In genomic region chr11:57763568-57763967, GRCh38 we compare ENCODE assay signal across 7 cellular contexts.
DNase-seq lines count a peak whose midpoint lies in the region; ATAC-seq and TF ChIP-seq lines count a peak whose summit lies in the region.

No MANE protein-coding gene starts in this region.

- peaks cover 17% of the 10 kb centered on the region for H3K4me1 ChIP-seq in HUES6 (ENCODE audit: control insufficient read depth, insufficient read depth, low read length)
- peaks cover 19% of the 10 kb centered on the region; the same call in 1 of the 2 replicates for H3K4me1 ChIP-seq in iPS-20b (ENCODE audit: insufficient read depth, low read length)

- peak; percentile 52 for TF ChIP-seq CTCF in astrocyte of the spinal cord (IDR thresholded peaks at IDR 0.05; ENCODE audit: low read depth, low read length)

- peaks cover 11% of the 10 kb centered on the region for H3K36me3 Mint-ChIP-seq in stimulated activated memory B cell treated with anti-CD40 and anti-IgM and Interleukin-4, amounts not matched to agents 10 μg/mL and 1 μg/mL and 100 μg/mL, for 72 hours

- no peaks in the 10 kb centered on the region for H3K27me3 Mint-ChIP-seq in stimulated activated memory B cell treated with anti-CD40 and anti-IgM and Interleukin-4, amounts not matched to agents 10 μg/mL and 1 μg/mL and 100 μg/mL, for 72 hours

- peak; percentile 58 for DNase-seq in astrocyte of the spinal cord (ENCODE audit: low read depth, low spot score)
- DNase-seq in NCI-H187 (lab: John Stamatoyannopoulos, UW), result no peak
- DNase-seq in SIG-M5 treated with dmso at 0.1 percent for 504 hours (lab: John Stamatoyannopoulos, UW; ENCODE audit: unreplicated experiment), result no peak
- DNase-seq in activated CD4-positive, alpha-beta T cell treated with anti-CD3 and anti-CD28 coated beads, Interleukin-2, amount 50 U/mL, for 48 hours, result no peak

- H3K27me3 ChIP-seq in HUES6 (ENCODE audit: control insufficient read depth, insufficient read depth, low read length) (no peaks in the 10 kb centered on the region), iPS-20b (ENCODE audit: insufficient read depth, low read length) (no peaks in the 10 kb centered on the region)

- peak overlapping the region; percentile 58 for H3K4me3 Mint-ChIP-seq in stimulated activated memory B cell treated with anti-CD40 and anti-IgM and Interleukin-4, amounts not matched to agents 10 μg/mL and 1 μg/mL and 100 μg/mL, for 72 hours

- H3K27ac ChIP-seq in HUES6 (ENCODE audit: low read depth, low read length), result peak overlapping the region; percentile 83; the same call in 1 of the 2 replicates
- H3K27ac ChIP-seq in iPS-20b (ENCODE audit: low read length), result no peak overlapping the region

- H3K4me3 ChIP-seq in HUES6 (ENCODE audit: low read depth, low read length), result peak overlapping the region; percentile 86
- H3K4me3 ChIP-seq in astrocyte of the spinal cord (ENCODE audit: low read depth, low read length), result peak overlapping the region; percentile 96
- H3K4me3 ChIP-seq in iPS-20b (ENCODE audit: low read length), result peak overlapping the region; percentile 91

- ATAC-seq in stimulated activated memory B cell treated with anti-CD40 and anti-IgM and Interleukin-4, amounts not matched to agents 10 μg/mL and 1 μg/mL and 100 μg/mL, for 72 hours, result no peak

- in situ Hi-C loops in astrocyte of the spinal cord (cut with HindIII; ENCODE audit: low sequenced_read_pairs), result no loop called here

- peaks cover 26% of the 10 kb centered on the region for H3K4me1 Mint-ChIP-seq in stimulated activated memory B cell treated with anti-CD40 and anti-IgM and Interleukin-4, amounts not matched to agents 10 μg/mL and 1 μg/mL and 100 μg/mL, for 72 hours

- H3K27ac Mint-ChIP-seq in stimulated activated memory B cell treated with anti-CD40 and anti-IgM and Interleukin-4, amounts not matched to agents 10 μg/mL and 1 μg/mL and 100 μg/mL, for 72 hours, result peak overlapping the region; percentile 42

- H3K36me3 ChIP-seq in HUES6 (ENCODE audit: control insufficient read depth, insufficient read depth, low read length), result peaks cover 6% of the 10 kb centered on the region; the same call in 1 of the 2 replicates
- no peaks in the 10 kb centered on the region for H3K36me3 ChIP-seq in iPS-20b (ENCODE audit: insufficient read depth, low read depth, low read length)

- peak overlapping the region; percentile 90 for H3K9ac ChIP-seq in HUES6 (ENCODE audit: low read length)
- H3K9ac ChIP-seq in iPS-20b (ENCODE audit: low read depth, low read length), result peak overlapping the region; percentile 98

- H3K9me3 ChIP-seq in HUES6 (ENCODE audit: control insufficient read depth, insufficient read depth, low read depth, low read length), result no peaks in the 10 kb centered on the region
- no peaks in the 10 kb centered on the region for H3K9me3 ChIP-seq in iPS-20b (ENCODE audit: insufficient read depth, low read depth, low read length)

- no peaks in the 10 kb centered on the region for H3K9me3 Mint-ChIP-seq in stimulated activated memory B cell treated with anti-CD40 and anti-IgM and Interleukin-4, amounts not matched to agents 10 μg/mL and 1 μg/mL and 100 μg/mL, for 72 hours
